11 cellular contexts compared by ENCODE assay signal in genomic region chr11:73147771-73148681, GRCh38. TPM values are rescaled to one million over a fixed set of nuclear protein-coding genes. Genes with fewer than 3 reads are reported as not detected.
DNase-seq lines count a peak whose midpoint lies in the region; ATAC-seq and TF ChIP-seq lines count a peak whose summit lies in the region.
"Had no signal": no experiment of that assay in that cellular context is flagged by ENCODE, and none has a peak within 500 bp of the region (broad histone marks: within the 10 kb centered on the region; RNA-seq: fewer than 3 reads in every experiment).

No MANE protein-coding gene starts in this region.

- H3K4me1 Mint-ChIP-seq in activated naive CD4-positive, alpha-beta T cell treated with anti-CD3 and anti-CD28 coated beads for 36 hours (ENCODE audit: low read depth) = peaks cover 37% of the 10 kb centered on the region

- H3K4me3 Mint-ChIP-seq in activated naive CD4-positive, alpha-beta T cell treated with anti-CD3 and anti-CD28 coated beads for 36 hours = no peak overlapping the region

- intact Hi-C loops in activated naive CD4-positive, alpha-beta T cell treated with anti-CD3 and anti-CD28 coated beads for 36 hours (cut with micrococcal nuclease) = loop anchor here (10.0 kb wide), 1 partner anchor 423 kb away; no protein-coding TSS in a partner anchor

- 37% methylated on average over 15 of the region's 15 CpGs for WGBS in liver
- 50 to 52% methylated on average over 11 to 15 of the region's 15 CpGs for WGBS in upper lobe of left lung, 2 donors

- H3K4me1 ChIP-seq in liver (ENCODE audit: control insufficient read depth in 4 of 4, insufficient read depth in 4 of 4, low read length in 3 of 4) (peaks cover 8 to 25% (median 18%) of the 10 kb centered on the region in 4 donors), upper lobe of left lung (peaks cover 30 to 38% (median 34%) of the 10 kb centered on the region in 4 donors)

- H3K4me3 ChIP-seq in liver (ENCODE audit: low read depth in 1 of 3, low read length in 3 of 3) (no peak overlapping the region), upper lobe of left lung (no peak overlapping the region)
- H3K4me3 ChIP-seq: mucosa of descending colon had no signal

- H3K9ac ChIP-seq in liver (ENCODE audit: low read depth in 1 of 2, low read length in 2 of 2) = peak overlapping the region in 1 of 2 donors; percentile 33

- no peak for TF ChIP-seq EP300 in upper lobe of left lung (IDR thresholded peaks at IDR 0.05)

- H3K9me3 Mint-ChIP-seq in activated naive CD4-positive, alpha-beta T cell treated with anti-CD3 and anti-CD28 coated beads for 36 hours = no peaks in the 10 kb centered on the region

- no peaks in the 10 kb centered on the region for H3K36me3 ChIP-seq in liver (ENCODE audit: control insufficient read depth in 4 of 4, insufficient read depth in 3 of 4, low read depth in 1 of 4, low read length in 3 of 4)
- no peaks in the 10 kb centered on the region for H3K36me3 ChIP-seq in upper lobe of left lung

- peak in 1 of 2 donors; percentile 7 for TF ChIP-seq RAD21 in liver (IDR thresholded peaks at IDR 0.05)

- TF ChIP-seq CTCF in liver (IDR thresholded peaks at IDR 0.05; ENCODE audit: low read depth, low read length, missing input control) (no peak), upper lobe of left lung (IDR thresholded peaks at IDR 0.05) (no peak)

- ATAC-seq in upper lobe of left lung (ENCODE audit: low FRiP score in 2 of 2) (no peak), GM21825 (IDR thresholded peaks at IDR 0.05; ENCODE audit: unreplicated experiment) (no peak), HG03097 (IDR thresholded peaks at IDR 0.05; ENCODE audit: low FRiP score, unreplicated experiment) (no peak)
- ATAC-seq: mucosa of descending colon had no signal

- H3K9me3 ChIP-seq in liver (ENCODE audit: control insufficient read depth in 4 of 4, low read length in 3 of 4) = no peaks in the 10 kb centered on the region
- no peaks in the 10 kb centered on the region for H3K9me3 ChIP-seq in upper lobe of left lung
- H3K9me3 ChIP-seq: mucosa of descending colon had no signal

- TF ChIP-seq POLR2A in upper lobe of left lung (IDR thresholded peaks at IDR 0.05) = no peak

- H3K27ac Mint-ChIP-seq in activated naive CD4-positive, alpha-beta T cell treated with anti-CD3 and anti-CD28 coated beads for 36 hours = peak overlapping the region; percentile 65

- H3K36me3 Mint-ChIP-seq in activated naive CD4-positive, alpha-beta T cell treated with anti-CD3 and anti-CD28 coated beads for 36 hours (ENCODE audit: low read depth) = no peaks in the 10 kb centered on the region

- no peaks in the 10 kb centered on the region for H3K27me3 Mint-ChIP-seq in activated naive CD4-positive, alpha-beta T cell treated with anti-CD3 and anti-CD28 coated beads for 36 hours (ENCODE audit: low read depth)

- CTCF ChIA-PET in activated naive CD4-positive, alpha-beta T cell treated with anti-CD3 and anti-CD28 coated beads for 36 hours (lab: Charles Lee) = interaction anchor here (2.0 kb wide), 1 partner anchor 30 kb away, joined by 8 read pairs; no protein-coding TSS in a partner anchor

- H3K27ac ChIP-seq in liver (ENCODE audit: low read depth in 1 of 2, low read length in 2 of 2) (peak overlapping the region; percentile 9 to 19), upper lobe of left lung (peak overlapping the region in 3 of 4 donors; percentile 40 to 53 (median 43))

- no peaks in the 10 kb centered on the region for H3K27me3 ChIP-seq in liver (ENCODE audit: control insufficient read depth in 4 of 4, insufficient read depth in 4 of 4, low read length in 3 of 4)
- no peaks in the 10 kb centered on the region for H3K27me3 ChIP-seq in upper lobe of left lung

- peak; percentile 64 for DNase-seq in activated naive CD4-positive, alpha-beta T cell treated with anti-CD3 and anti-CD28 coated beads for 36 hours
- no peak for DNase-seq in activated naive CD4-positive, alpha-beta T cell treated with Interleukin-2 at 50 U/mL for 16 hours
- DNase-seq in anterior cingulate cortex (lab: John Stamatoyannopoulos, UW) (peak in 32 of 58 donors; percentile 12 to 76 (median 40)), upper lobe of left lung (peak in 1 of 2 donors; percentile 54), RKO (ENCODE audit: low spot score) (no peak)
- DNase-seq: activated gamma-delta T cell, erythroblast, mucosa of descending colon had no signal

TF ChIP-seq in liver, 16 proteins besides CTCF, POLR2A, EP300 and RAD21:
- TF ChIP-seq JUND (IDR thresholded peaks at IDR 0.05) (no peak), RXRA (IDR thresholded peaks at IDR 0.05) (peak in 1 of 2 donors; percentile 29), NR2F2 (IDR thresholded peaks at IDR 0.05) (no peak), SP1 (IDR thresholded peaks at IDR 0.05) (peak; percentile 16), TAF1 (conservative IDR thresholded peaks at IDR 0.05) (no peak), MAX (IDR thresholded peaks at IDR 0.05) (peak; percentile 30), HNF4A (conservative IDR thresholded peaks at IDR 0.05) (no peak), GABPA (IDR thresholded peaks at IDR 0.05 in 1 of 2, conservative IDR thresholded peaks at IDR 0.05 in 1 of 2) (no peak), HNF4G (IDR thresholded peaks at IDR 0.05) (no peak)

RNA-seq across cellular contexts. Expression of gene FCHSD2, which starts 5.9 kb away (rescaled TPM):
- 10 to 100 TPM; 31.1 to 36.8 TPM for total RNA-seq in activated naive CD4-positive, alpha-beta T cell treated with anti-CD3 and anti-CD28 coated beads for 36 hours
- 10 to 100 TPM; 10.4 to 18.7 TPM for total RNA-seq in liver
- polyA plus RNA-seq in liver = 1 to 10 TPM; 7.6 to 9.3 TPM
- 10 to 100 TPM; 22.5 to 55.6 (median 42.7) TPM for total RNA-seq in upper lobe of left lung

Comparison
In these comparisons a context has a peak if more than half of its experiments do, and no peak if none do; other contexts are left out.
1. DNase-seq: peak in activated naive CD4-positive, alpha-beta T cell treated with anti-CD3 and anti-CD28 coated beads for 36 hours (single experiment) and anterior cingulate cortex (32 of 58); none in activated naive CD4-positive, alpha-beta T cell treated with Interleukin-2 at 50 U/mL for 16 hours (single experiment) and RKO (single experiment).